Comparison of ENCODE assay signal across 8 cellular contexts in the genomic region with DNA sequence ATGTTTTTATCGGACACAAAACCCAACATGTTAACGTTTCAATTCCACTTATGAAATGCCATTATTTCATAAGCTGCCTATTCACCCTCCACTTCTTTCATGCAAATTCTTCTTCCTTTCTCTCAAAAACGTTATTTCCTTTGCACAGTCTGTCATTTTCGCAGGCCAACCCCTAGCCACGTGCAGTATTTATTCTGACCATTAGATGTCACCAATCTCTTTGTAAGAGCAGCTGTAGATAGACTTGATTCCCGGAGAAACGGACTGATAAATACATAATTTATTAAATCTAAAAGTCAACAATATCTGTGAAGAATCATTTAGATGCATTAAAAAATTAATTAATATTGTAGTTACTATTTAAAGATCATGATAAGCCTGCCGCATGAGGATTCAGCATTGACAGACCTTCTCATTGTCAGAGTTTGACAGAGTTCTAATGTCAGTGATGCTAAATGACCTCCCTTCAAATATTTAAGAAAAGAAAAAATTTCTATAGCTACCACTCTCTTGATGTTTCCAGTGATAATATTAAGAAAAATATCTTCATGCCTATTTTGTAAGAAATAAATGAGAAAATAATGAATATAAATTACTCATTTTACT.
DNase-seq lines count a peak whose midpoint lies in the region; ATAC-seq, FAIRE-seq and TF ChIP-seq lines count a peak whose summit lies in the region.

No MANE protein-coding gene starts in this region.

- no peaks in the 10 kb centered on the region for H3K9me3 Mint-ChIP-seq in stimulated activated naive B cell treated with anti-CD40 and anti-IgM and Interleukin-4, amounts not matched to agents 10 μg/mL and 1 μg/mL and 100 μg/mL, for 72 hours

- ATAC-seq in HG02759 (IDR thresholded peaks at IDR 0.05; ENCODE audit: unreplicated experiment): peak; percentile 89
- ATAC-seq in stimulated activated naive B cell treated with anti-CD40 and anti-IgM and Interleukin-4, amounts not matched to agents 10 μg/mL and 1 μg/mL and 100 μg/mL, for 72 hours (replicated peaks): peak; percentile 79 to 82

- DNase-seq in ACHN (peak; percentile 47), GM18507 (ENCODE audit: extremely low spot score, insufficient read length, low read depth) (peak; percentile 11), MV-4-11 (lab: John Stamatoyannopoulos, UW) (peak; percentile 21), SKM-1 (lab: John Stamatoyannopoulos, UW; ENCODE audit: unreplicated experiment) (peak; percentile 62), foreskin fibroblast (peak in 1 of 2 donors; percentile 2), DMS79 (lab: John Stamatoyannopoulos, UW) (no peak)
- no peak for DNase-seq in stimulated activated naive B cell treated with anti-CD40 and anti-IgM and Interleukin-4, amounts not matched to agents 10 μg/mL and 1 μg/mL and 100 μg/mL, for 72 hours

- no peak overlapping the region for H3K27ac Mint-ChIP-seq in stimulated activated naive B cell treated with anti-CD40 and anti-IgM and Interleukin-4, amounts not matched to agents 10 μg/mL and 1 μg/mL and 100 μg/mL, for 72 hours

- no peak overlapping the region for H3K4me3 Mint-ChIP-seq in stimulated activated naive B cell treated with anti-CD40 and anti-IgM and Interleukin-4, amounts not matched to agents 10 μg/mL and 1 μg/mL and 100 μg/mL, for 72 hours

- no peaks in the 10 kb centered on the region for H3K27me3 Mint-ChIP-seq in stimulated activated naive B cell treated with anti-CD40 and anti-IgM and Interleukin-4, amounts not matched to agents 10 μg/mL and 1 μg/mL and 100 μg/mL, for 72 hours

- no peaks in the 10 kb centered on the region for H3K36me3 Mint-ChIP-seq in stimulated activated naive B cell treated with anti-CD40 and anti-IgM and Interleukin-4, amounts not matched to agents 10 μg/mL and 1 μg/mL and 100 μg/mL, for 72 hours

- in situ Hi-C loops in ACHN (cut with HindIII; ENCODE audit: low pct_ligation_motif_present, low pct_unique_long_range_greater_than_20kb, low sequenced_read_pairs): no loop called here

- TF ChIP-seq CTCF in foreskin fibroblast (IDR thresholded peaks at IDR 0.05; ENCODE audit: low read depth, low read length): peak; percentile 36

- H3K4me3 ChIP-seq in foreskin fibroblast (ENCODE audit: low read depth in 1 of 2, low read length in 2 of 2): no peak overlapping the region

- peaks cover 0 to 2% of the 10 kb centered on the region in 2 donors for H3K4me1 Mint-ChIP-seq in stimulated activated naive B cell treated with anti-CD40 and anti-IgM and Interleukin-4, amounts not matched to agents 10 μg/mL and 1 μg/mL and 100 μg/mL, for 72 hours

- FAIRE-seq in GM18507 (lab: Jason Lieb, UNC): peak; percentile 65

Comparison
In these comparisons a context has a peak if more than half of its experiments do, and no peak if none do; other contexts are left out.
1. DNase-seq: peak in ACHN (single experiment), GM18507 (single experiment), MV-4-11 (single experiment) and SKM-1 (single experiment); none in stimulated activated naive B cell treated with anti-CD40 and anti-IgM and Interleukin-4, amounts not matched to agents 10 μg/mL and 1 μg/mL and 100 μg/mL, for 72 hours (single experiment) and DMS79 (single experiment).